In genomic region chr2:143968360-143968759, GRCh38 we compare ENCODE assay signal across 15 cellular contexts.
A peak's percentile ranks its signal among the peaks of the same experiment; 100 is the strongest.
DNase-seq lines count a peak whose midpoint lies in the region; ATAC-seq, FAIRE-seq and TF ChIP-seq lines count a peak whose summit lies in the region.
"Had no signal": no experiment of that assay in that cellular context is flagged by ENCODE, and none has a peak within 500 bp of the region (broad histone marks: within the 10 kb centered on the region; RNA-seq: fewer than 3 reads in every experiment).

No MANE protein-coding gene starts in this region.

- ATAC-seq in activated naive CD8-positive, alpha-beta T cell treated with anti-CD3 and anti-CD28 coated beads, Interleukin-2, amount 50 U/mL, for 24 hours, result peak; percentile 73
- ATAC-seq in GM12878 (peak; percentile 39; the same call in 2 of the 3 replicates), HG02798 (IDR thresholded peaks at IDR 0.05; ENCODE audit: poor library complexity, unreplicated experiment) (no peak)
- ATAC-seq in stimulated activated naive CD8-positive, alpha-beta T cell treated with anti-CD3 and anti-CD28 coated beads, Interleukin-15, Interleukin-2, amounts not matched to agents 100 U/mL and 50 U/mL, for 24 hours, result peak; percentile 66
- ATAC-seq: A549 had no signal

- no peak overlapping the region for H3K9ac ChIP-seq in GM12878 (ENCODE audit: control insufficient read depth, insufficient read depth, low read length)

- H3K79me2 ChIP-seq in GM12878 (ENCODE audit: control insufficient read depth, insufficient read depth, low read length), result no peaks in the 10 kb centered on the region

- no TSS peak for BruUV-seq in GM12878 (replicated peaks; lab: Mats Ljungman, UMichigan)

- in situ Hi-C loops in GM12878 (cut with MboI), result no loop called here

- no peaks in the 10 kb centered on the region for H3K27me3 ChIP-seq in GM12878 (replicated peaks in 1 of 2; ENCODE audit: control insufficient read depth in 2 of 2, insufficient read depth in 2 of 2, low read length in 1 of 2)
- H3K27me3 ChIP-seq: BE2C had no signal

- no peak for TF ChIP-seq EP300 in GM12878 (IDR thresholded peaks at IDR 0.05; ENCODE audit: borderline replicate concordance in 1 of 2, control insufficient read depth in 1 of 2, low read depth in 2 of 2, low read length in 2 of 2)

- intact Hi-C loops in GM12878 (cut with micrococcal nuclease; ENCODE audit: unreplicated experiment), result no loop called here

- no peak for TF ChIP-seq CTCF in GM12878 (IDR thresholded peaks at IDR 0.05 in 2 of 3, conservative IDR thresholded peaks at IDR 0.05 in 1 of 3; ENCODE audit: control insufficient read depth in 2 of 3, extremely low read depth in 1 of 3, insufficient read depth in 1 of 3, low read depth in 3 of 3, low read length in 3 of 3)

- RAD21 ChIA-PET in GM12878 (lab: Charles Lee; ENCODE audit: unreplicated experiment), result no interaction called here

- H3K4me3 Mint-ChIP-seq in activated naive CD8-positive, alpha-beta T cell treated with anti-CD3 and anti-CD28 coated beads, Interleukin-2, amount 50 U/mL, for 24 hours, result no peak overlapping the region
- H3K4me3 Mint-ChIP-seq in activated naive CD8-positive, alpha-beta T cell treated with anti-CD3 and anti-CD28 coated beads for 36 hours, result no peak overlapping the region
- H3K4me3 Mint-ChIP-seq: CD4-positive, alpha-beta memory T cell had no signal

- no peaks in the 10 kb centered on the region for H3K27me3 Mint-ChIP-seq in activated naive CD8-positive, alpha-beta T cell treated with anti-CD3 and anti-CD28 coated beads, Interleukin-2, amount 50 U/mL, for 24 hours
- H3K27me3 Mint-ChIP-seq in activated naive CD8-positive, alpha-beta T cell treated with anti-CD3 and anti-CD28 coated beads for 36 hours, result no peaks in the 10 kb centered on the region
- H3K27me3 Mint-ChIP-seq: CD4-positive, alpha-beta memory T cell had no signal

- H3K27ac ChIP-seq in GM12878 (ENCODE audit: control insufficient read depth, insufficient read depth), result no peak overlapping the region
- H3K27ac ChIP-seq: A549, C4-2B had no signal

- POLR2A ChIA-PET in GM12878 (lab: Charles Lee), result interaction anchor here (0.9 kb wide), 1 partner anchor 20 kb away, joined by 3 read pairs; no protein-coding TSS in a partner anchor

- no peak for TF ChIP-seq RAD21 in GM12878 (IDR thresholded peaks at IDR 0.05; ENCODE audit: insufficient read depth, low read depth, low read length)

- H4K20me1 ChIP-seq in GM12878 (ENCODE audit: control insufficient read depth, insufficient read depth), result no peaks in the 10 kb centered on the region

- FAIRE-seq in GM12878 (lab: Jason Lieb, UNC), result no peak
- FAIRE-seq: A549, GM19239 had no signal

- no peak overlapping the region for H3K4me3 ChIP-seq in GM12878
- H3K4me3 ChIP-seq: A549, HAP-1 had no signal

- no peaks in the 10 kb centered on the region for H3K36me3 ChIP-seq in GM12878 (ENCODE audit: control insufficient read depth in 2 of 2, insufficient read depth in 2 of 2, low read length in 1 of 2)
- H3K36me3 ChIP-seq: BE2C, HAP-1 had no signal

- no peak overlapping the region for H2AFZ ChIP-seq in GM12878 (ENCODE audit: control insufficient read depth, low read depth, low read length)

- no peaks in the 10 kb centered on the region for H3K9me3 ChIP-seq in GM12878 (replicated peaks; ENCODE audit: control insufficient read depth, insufficient read depth, low read length)
- H3K9me3 ChIP-seq: A549, BE2C, HAP-1 had no signal

- SMC1A ChIA-PET in GM12878 (lab: Charles Lee; ENCODE audit: uncharacterized antibody, unreplicated experiment), result interaction anchor here (0.7 to 2.3 kb wide), 5 partner anchors 10 to 165 kb away, joined by 3 to 7 read pairs (median 4); no protein-coding TSS in a partner anchor

- TF ChIP-seq POLR2A in GM12878 (IDR thresholded peaks at IDR 0.05; ENCODE audit: low read depth, low read length), result no peak

- H3K36me3 Mint-ChIP-seq in activated naive CD8-positive, alpha-beta T cell treated with anti-CD3 and anti-CD28 coated beads, Interleukin-2, amount 50 U/mL, for 24 hours (ENCODE audit: low read depth), result peaks cover 12% of the 10 kb centered on the region
- H3K36me3 Mint-ChIP-seq in activated naive CD8-positive, alpha-beta T cell treated with anti-CD3 and anti-CD28 coated beads for 36 hours, result no peaks in the 10 kb centered on the region
- H3K36me3 Mint-ChIP-seq: CD4-positive, alpha-beta memory T cell had no signal

- no peak for DNase-seq in activated naive CD8-positive, alpha-beta T cell treated with anti-CD3 and anti-CD28 coated beads, Interleukin-2, amount 50 U/mL, for 24 hours
- no peak for DNase-seq in activated naive CD8-positive, alpha-beta T cell treated with anti-CD3 and anti-CD28 coated beads for 36 hours
- DNase-seq in GM12878 (ENCODE audit: low read depth, low spot score), result no peak
- DNase-seq in stimulated activated naive CD8-positive, alpha-beta T cell treated with anti-CD3 and anti-CD28 coated beads, Interleukin-15, Interleukin-2, amounts not matched to agents 100 U/mL and 50 U/mL, for 24 hours, result no peak
- no peak for DNase-seq in KG1 (lab: John Stamatoyannopoulos, UW)
- no peak for DNase-seq in GM03348 (ENCODE audit: low spot score)
- DNase-seq: BE2C; CD4-positive, alpha-beta memory T cell; DMS79; GOT3 had no signal

- no peak overlapping the region for H3K27ac Mint-ChIP-seq in activated naive CD8-positive, alpha-beta T cell treated with anti-CD3 and anti-CD28 coated beads, Interleukin-2, amount 50 U/mL, for 24 hours
- H3K27ac Mint-ChIP-seq in activated naive CD8-positive, alpha-beta T cell treated with anti-CD3 and anti-CD28 coated beads for 36 hours, result no peak overlapping the region
- H3K27ac Mint-ChIP-seq: CD4-positive, alpha-beta memory T cell had no signal

- no peak overlapping the region for H3K4me2 ChIP-seq in GM12878 (ENCODE audit: control insufficient read depth, insufficient read depth)
- H3K4me2 ChIP-seq: A549 had no signal

- CTCF ChIA-PET in GM12878 (lab: Yijun Ruan, JAX), result interaction anchor here (0.9 kb wide), 1 partner anchor 20 kb away, joined by 3 read pairs; no protein-coding TSS in a partner anchor

- H3K9me3 Mint-ChIP-seq in activated naive CD8-positive, alpha-beta T cell treated with anti-CD3 and anti-CD28 coated beads, Interleukin-2, amount 50 U/mL, for 24 hours, result no peaks in the 10 kb centered on the region
- no peaks in the 10 kb centered on the region for H3K9me3 Mint-ChIP-seq in activated naive CD8-positive, alpha-beta T cell treated with anti-CD3 and anti-CD28 coated beads for 36 hours
- H3K9me3 Mint-ChIP-seq: CD4-positive, alpha-beta memory T cell had no signal

- H3K4me1 Mint-ChIP-seq in activated naive CD8-positive, alpha-beta T cell treated with anti-CD3 and anti-CD28 coated beads, Interleukin-2, amount 50 U/mL, for 24 hours, result peaks cover 4% of the 10 kb centered on the region
- peaks cover 3% of the 10 kb centered on the region for H3K4me1 Mint-ChIP-seq in activated naive CD8-positive, alpha-beta T cell treated with anti-CD3 and anti-CD28 coated beads for 36 hours
- H3K4me1 Mint-ChIP-seq: CD4-positive, alpha-beta memory T cell had no signal

- H3K4me1 ChIP-seq in GM12878 (ENCODE audit: control insufficient read depth, insufficient read depth, low read length), result no peaks in the 10 kb centered on the region
- H3K4me1 ChIP-seq: A549, BE2C had no signal

- 47% methylated on average over 4 of the region's 4 CpGs for WGBS in GM12878 (ENCODE audit: insufficient coverage, insufficient replicate concordance, low lambda C conversion rate, missing lambda C conversion rate)

TF ChIP-seq in GM12878, 131 proteins besides CTCF, POLR2A, EP300 and RAD21:
- TF ChIP-seq RUNX3 (IDR thresholded peaks at IDR 0.05; ENCODE audit: low read length), result peak; percentile 47; the same call in 1 of the 2 replicates
- no peak for TF ChIP-seq RB1 (IDR thresholded peaks at IDR 0.05; ENCODE audit: borderline replicate concordance)
- TF ChIP-seq PBX3 (IDR thresholded peaks at IDR 0.05; ENCODE audit: insufficient replicate concordance, low read depth, low read length), result peak; percentile 23
- no peak for TF ChIP-seq FOXK2 (IDR thresholded peaks at IDR 0.05)
- TF ChIP-seq ASH2L (IDR thresholded peaks at IDR 0.05; ENCODE audit: borderline replicate concordance, low read depth), result no peak
TF ChIP-seq in GM12878: peak in this region for 2.
